17 cellular contexts compared by ENCODE assay signal in the genomic region with DNA sequence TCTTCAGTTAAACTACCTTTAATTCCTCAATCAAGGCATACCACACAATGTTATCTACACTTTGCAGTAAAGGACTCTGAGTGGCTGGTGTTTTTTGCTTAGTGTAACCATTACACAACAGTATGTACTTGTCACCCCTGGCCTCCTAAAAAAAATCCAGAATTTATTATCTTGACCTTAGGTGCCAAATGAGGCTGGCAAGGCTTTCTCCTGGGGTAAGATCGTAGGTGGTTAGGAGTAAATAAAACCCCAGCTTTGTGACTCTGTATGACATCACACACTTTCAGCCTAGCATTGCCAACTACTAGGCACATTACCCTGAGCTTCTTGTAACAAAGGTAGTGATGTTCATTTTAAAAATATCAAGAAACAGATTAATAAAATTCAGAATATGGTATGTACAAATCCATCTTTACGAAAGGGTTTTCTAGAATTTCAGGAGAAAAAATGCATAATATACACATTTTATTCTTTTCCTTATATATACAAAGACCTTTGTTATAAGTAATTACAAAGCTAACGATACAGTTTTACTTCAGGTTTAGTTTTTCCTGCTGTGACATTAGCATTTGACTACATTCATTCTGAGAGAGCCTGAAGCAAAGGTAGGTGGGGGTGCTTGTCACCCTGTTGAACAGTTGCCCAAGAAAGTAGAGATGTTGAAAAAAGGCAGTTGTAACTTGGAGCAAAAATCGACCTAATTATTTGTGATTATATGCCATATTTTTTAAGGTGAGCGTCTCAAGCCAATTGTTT. TPM values are rescaled to one million over a fixed set of nuclear protein-coding genes. Genes with fewer than 3 reads are reported as not detected.
DNase-seq lines count a peak whose midpoint lies in the region; ATAC-seq, FAIRE-seq and TF ChIP-seq lines count a peak whose summit lies in the region.
"Had no signal": no experiment of that assay in that cellular context is flagged by ENCODE, and none has a peak within 500 bp of the region (broad histone marks: within the 10 kb centered on the region; RNA-seq: fewer than 3 reads in every experiment).

No MANE protein-coding gene starts in this region.

- H3K36me3 ChIP-seq in MG63 = no peaks in the 10 kb centered on the region

- no peaks in the 10 kb centered on the region for H3K36me3 Mint-ChIP-seq in activated naive CD8-positive, alpha-beta T cell treated with anti-CD3 and anti-CD28 coated beads, Interleukin-2, amount 50 U/mL, for 24 hours (ENCODE audit: low read depth)
- H3K36me3 Mint-ChIP-seq in stimulated activated memory B cell treated with anti-CD40 and anti-IgM and Interleukin-4, amounts not matched to agents 10 μg/mL and 1 μg/mL and 100 μg/mL, for 72 hours = no peaks in the 10 kb centered on the region

- ATAC-seq in activated naive CD8-positive, alpha-beta T cell treated with anti-CD3 and anti-CD28 coated beads, Interleukin-2, amount 50 U/mL, for 24 hours = no peak
- no peak for ATAC-seq in stimulated activated memory B cell treated with anti-CD40 and anti-IgM and Interleukin-4, amounts not matched to agents 10 μg/mL and 1 μg/mL and 100 μg/mL, for 72 hours
- ATAC-seq: HCT116 had no signal

- no peak overlapping the region for H3K4me3 ChIP-seq in MG63

- peak; percentile 84 for FAIRE-seq in GM12892 (lab: Jason Lieb, UNC)
- FAIRE-seq: RCC 7860 had no signal

- H3K27me3 ChIP-seq in MG63 = no peaks in the 10 kb centered on the region

- no peaks in the 10 kb centered on the region for H3K9me3 ChIP-seq in MG63

- TF ChIP-seq POLR2A in GM12892 (IDR thresholded peaks at IDR 0.05; ENCODE audit: low read depth, low read length) = no peak

- H3K27me3 Mint-ChIP-seq in activated naive CD8-positive, alpha-beta T cell treated with anti-CD3 and anti-CD28 coated beads, Interleukin-2, amount 50 U/mL, for 24 hours = peaks cover 32% of the 10 kb centered on the region
- H3K27me3 Mint-ChIP-seq in stimulated activated memory B cell treated with anti-CD40 and anti-IgM and Interleukin-4, amounts not matched to agents 10 μg/mL and 1 μg/mL and 100 μg/mL, for 72 hours = peaks cover 87% of the 10 kb centered on the region

- H3K4me1 Mint-ChIP-seq in activated naive CD8-positive, alpha-beta T cell treated with anti-CD3 and anti-CD28 coated beads, Interleukin-2, amount 50 U/mL, for 24 hours = peaks cover 18% of the 10 kb centered on the region
- peaks cover 38% of the 10 kb centered on the region for H3K4me1 Mint-ChIP-seq in stimulated activated memory B cell treated with anti-CD40 and anti-IgM and Interleukin-4, amounts not matched to agents 10 μg/mL and 1 μg/mL and 100 μg/mL, for 72 hours

- DNase-seq in GM12892 (ENCODE audit: insufficient read length) = no peak
- DNase-seq in MG63 = peak; percentile 44
- DNase-seq in activated naive CD8-positive, alpha-beta T cell treated with anti-CD3 and anti-CD28 coated beads, Interleukin-2, amount 50 U/mL, for 24 hours = no peak
- DNase-seq in AML-193 (lab: John Stamatoyannopoulos, UW) = no peak
- no peak for DNase-seq in NCI-H187 treated with DMSO at 0.1 percent for 48 hours (lab: John Stamatoyannopoulos, UW)
- DNase-seq in SK-N-DZ (ENCODE audit: low spot score) = no peak
- DNase-seq: KG1, NCI-H1105, NCI-H1694 treated with DMSO at 0.1 percent for 48 hours, NCI-H446 treated with DMSO at 0.1 percent for 48 hours, NCI-H82, SHP77 had no signal

- H3K4me3 Mint-ChIP-seq in activated naive CD8-positive, alpha-beta T cell treated with anti-CD3 and anti-CD28 coated beads, Interleukin-2, amount 50 U/mL, for 24 hours = no peak overlapping the region
- H3K4me3 Mint-ChIP-seq in stimulated activated memory B cell treated with anti-CD40 and anti-IgM and Interleukin-4, amounts not matched to agents 10 μg/mL and 1 μg/mL and 100 μg/mL, for 72 hours = no peak overlapping the region

- peak overlapping the region; percentile 50 for H3K27ac Mint-ChIP-seq in activated naive CD8-positive, alpha-beta T cell treated with anti-CD3 and anti-CD28 coated beads, Interleukin-2, amount 50 U/mL, for 24 hours
- H3K27ac Mint-ChIP-seq in stimulated activated memory B cell treated with anti-CD40 and anti-IgM and Interleukin-4, amounts not matched to agents 10 μg/mL and 1 μg/mL and 100 μg/mL, for 72 hours = peak overlapping the region; percentile 41

- no peaks in the 10 kb centered on the region for H3K9me3 Mint-ChIP-seq in activated naive CD8-positive, alpha-beta T cell treated with anti-CD3 and anti-CD28 coated beads, Interleukin-2, amount 50 U/mL, for 24 hours
- H3K9me3 Mint-ChIP-seq in stimulated activated memory B cell treated with anti-CD40 and anti-IgM and Interleukin-4, amounts not matched to agents 10 μg/mL and 1 μg/mL and 100 μg/mL, for 72 hours = no peaks in the 10 kb centered on the region

RNA-seq across cellular contexts. Expression of a gene that starts 13.5 kb away (rescaled TPM):
- 85.8 TPM for polyA plus RNA-seq in GM12892 (2012; ENCODE audit: missing spikeins)
- not detected in 2 replicates for total RNA-seq in MG63 (2014; rRNA removed; shearing (Covaris generic); ENCODE audit: low replicate concordance)
- polyA plus RNA-seq in SK-N-DZ (2014; cell fraction: cytosol; rRNA removed) = not detected in 2 replicates
- not detected in 2 replicates for polyA plus RNA-seq in SK-N-DZ (2014; cell fraction: nucleus; rRNA removed)
- total RNA-seq: M059J had no signal
- polyA plus RNA-seq: BJ had no signal

RNA-seq across cellular contexts. Expression of a gene that starts 14.2 kb away (rescaled TPM):
- not detected for polyA plus RNA-seq in GM12892 (2012; ENCODE audit: missing spikeins)
- total RNA-seq in MG63 (2014; rRNA removed; shearing (Covaris generic); ENCODE audit: low replicate concordance) = not detected in 2 replicates
- not detected in 2 replicates for polyA plus RNA-seq in SK-N-DZ (2014; cell fraction: cytosol; rRNA removed)
- polyA plus RNA-seq in SK-N-DZ (2014; cell fraction: nucleus; rRNA removed) = not detected in 2 replicates
- total RNA-seq: M059J had no signal
- polyA plus RNA-seq: BJ had no signal
